ENCODE assay signal across 22 cellular contexts in the genomic region with DNA sequence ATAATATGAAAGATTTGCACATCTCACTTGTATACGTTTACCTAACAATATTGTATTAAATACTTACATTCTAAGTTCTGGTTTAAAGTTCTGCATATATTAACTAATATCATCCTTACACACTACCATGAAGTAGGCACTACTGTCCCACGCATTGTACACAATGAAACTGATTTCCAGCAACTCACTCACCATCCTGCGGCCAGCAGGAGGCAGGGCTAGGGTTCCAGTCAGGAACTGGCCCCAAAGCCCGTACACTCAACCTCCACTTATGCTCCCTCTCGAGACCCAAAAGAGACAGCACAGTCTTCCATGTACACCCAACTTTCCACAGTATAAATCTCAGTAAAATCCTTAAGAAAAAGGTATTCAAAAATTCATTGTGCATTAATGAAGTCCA. TPM values are rescaled to one million over a fixed set of nuclear protein-coding genes. Genes with fewer than 3 reads are reported as not detected.
A peak's percentile ranks its signal among the peaks of the same experiment; 100 is the strongest.
DNase-seq lines count a peak whose midpoint lies in the region; ATAC-seq and TF ChIP-seq lines count a peak whose summit lies in the region.
"Had no signal": no experiment of that assay in that cellular context is flagged by ENCODE, and none has a peak within 500 bp of the region (broad histone marks: within the 10 kb centered on the region; RNA-seq: fewer than 3 reads in every experiment).

No MANE protein-coding gene starts in this region.

- H3K4me2 ChIP-seq in H9 (ENCODE audit: insufficient read depth, insufficient read length, low read length), result no peak overlapping the region
- H3K4me2 ChIP-seq in GM23248 (ENCODE audit: unreplicated experiment), result no peak overlapping the region
- H3K4me2 ChIP-seq: A549; BLaER1 treated with 17β-estradiol and CSF1 and Interleukin-3, amounts not matched to agents 10 nM and 100 nM; KMS-11; SK-N-SH had no signal

- H2AK5ac ChIP-seq in H9 (ENCODE audit: insufficient read length, low read length), result no peak overlapping the region

- TF ChIP-seq CTCF in BE2C (IDR thresholded peaks at IDR 0.05; ENCODE audit: low read depth, low read length) (peak; percentile 40), H9 (conservative IDR thresholded peaks at IDR 0.05) (peak; percentile 50; the same call in 2 of the 3 replicates), WERI-Rb-1 (IDR thresholded peaks at IDR 0.05; ENCODE audit: low read depth, low read length) (peak; percentile 40), ascending aorta (IDR thresholded peaks at IDR 0.05) (no peak)

- no peak overlapping the region for H3K56ac ChIP-seq in H9 (ENCODE audit: insufficient read length, low read depth, low read length)

- H3K18ac ChIP-seq in H9 (ENCODE audit: insufficient read length, low read depth, low read length), result no peak overlapping the region

- H3K36me3 ChIP-seq in BE2C, result no peaks in the 10 kb centered on the region
- no peaks in the 10 kb centered on the region for H3K36me3 ChIP-seq in WERI-Rb-1
- H3K36me3 ChIP-seq in ascending aorta, result no peaks in the 10 kb centered on the region
- no peaks in the 10 kb centered on the region for H3K36me3 ChIP-seq in GM23248 (ENCODE audit: low read depth)
- H3K36me3 ChIP-seq: BLaER1 treated with 17β-estradiol and CSF1 and Interleukin-3, amounts not matched to agents 10 nM and 100 nM had no signal

- no peak overlapping the region for H2BK12ac ChIP-seq in H9 (ENCODE audit: insufficient read length, low read depth, low read length)

- H2BK20ac ChIP-seq in H9 (ENCODE audit: low read depth, low read length, poor library complexity, severe bottlenecking), result no peak overlapping the region

- H2BK15ac ChIP-seq in H9 (ENCODE audit: low read depth, low read length), result no peak overlapping the region

- H3K4me1 Mint-ChIP-seq in H9, result peaks cover under 1 to 3% of the 10 kb centered on the region in 2 experiments; a peak in 1 of 4 replicates
- H3K4me1 Mint-ChIP-seq: CD8-positive, alpha-beta memory T cell had no signal

- H3K9me3 ChIP-seq in BE2C (no peaks in the 10 kb centered on the region), H9 (ENCODE audit: control insufficient read depth, low read depth, low read length) (no peaks in the 10 kb centered on the region), WERI-Rb-1 (ENCODE audit: severe bottlenecking) (no peaks in the 10 kb centered on the region), ascending aorta (no peaks in the 10 kb centered on the region), GM23248 (ENCODE audit: low read depth) (no peaks in the 10 kb centered on the region)
- H3K9me3 ChIP-seq: A549; BLaER1 treated with 17β-estradiol and CSF1 and Interleukin-3, amounts not matched to agents 10 nM and 100 nM; SK-N-SH had no signal

- H3K27me3 Mint-ChIP-seq in H9 (ENCODE audit: low read depth), result peaks cover 2% of the 10 kb centered on the region; the same call in 1 of the 2 replicates

- H3T11ph ChIP-seq in H9 (ENCODE audit: low read length), result no peak overlapping the region

- no CpG with 5 or more reads among the region's 5 CpGs for WGBS in H9 (ENCODE audit: extremely low coverage, insufficient read length, low lambda C conversion rate)
- 27 to 33% methylated on average over 5 of the region's 5 CpGs for WGBS in GM23248 (ENCODE audit: low coverage in 1 of 2, low lambda C conversion rate in 2 of 2, missing lambda C conversion rate in 2 of 2), 2 experiments

- no peak overlapping the region for H3K4me3 Mint-ChIP-seq in H9

- H4K20me1 ChIP-seq in H9 (ENCODE audit: control insufficient read depth, insufficient read depth, insufficient read length), result no peaks in the 10 kb centered on the region
- H4K20me1 ChIP-seq in GM23248 (ENCODE audit: insufficient read depth), result no peaks in the 10 kb centered on the region
- H4K20me1 ChIP-seq: BLaER1 treated with 17β-estradiol and CSF1 and Interleukin-3, amounts not matched to agents 10 nM and 100 nM had no signal

- H4K91ac ChIP-seq in H9 (ENCODE audit: insufficient read length, low read depth, low read length), result no peak overlapping the region

- H3K27ac Mint-ChIP-seq in H9, result no peak overlapping the region
- H3K27ac Mint-ChIP-seq: CD8-positive, alpha-beta memory T cell had no signal

- H3F3A ChIP-seq in GM23248 (ENCODE audit: insufficient read depth), result no peaks in the 10 kb centered on the region

- H3K4ac ChIP-seq in H9 (ENCODE audit: low read depth, low read length), result no peak overlapping the region

- no peak overlapping the region for H3K9ac ChIP-seq in H9 (ENCODE audit: extremely low read depth, insufficient read length, low read length)
- H3K9ac ChIP-seq in GM23248, result no peak overlapping the region
- H3K9ac ChIP-seq: BLaER1 treated with 17β-estradiol and CSF1 and Interleukin-3, amounts not matched to agents 10 nM and 100 nM; KMS-11; SK-N-SH had no signal

- H3K27me3 ChIP-seq in BE2C, result no peaks in the 10 kb centered on the region
- no peaks in the 10 kb centered on the region for H3K27me3 ChIP-seq in H9 (ENCODE audit: insufficient read depth, low read length)
- no peaks in the 10 kb centered on the region for H3K27me3 ChIP-seq in WERI-Rb-1 (ENCODE audit: insufficient read depth, low read depth, severe bottlenecking)
- no peaks in the 10 kb centered on the region for H3K27me3 ChIP-seq in ascending aorta
- H3K27me3 ChIP-seq in GM23248 (replicated peaks; ENCODE audit: insufficient read depth), result no peaks in the 10 kb centered on the region
- H3K27me3 ChIP-seq: BLaER1 treated with 17β-estradiol and CSF1 and Interleukin-3, amounts not matched to agents 10 nM and 100 nM had no signal

- no peak overlapping the region for H4K5ac ChIP-seq in H9 (ENCODE audit: insufficient read length, low read depth, low read length)

- no peaks in the 10 kb centered on the region for H3K79me1 ChIP-seq in H9 (ENCODE audit: insufficient read depth, low read depth, low read length, poor library complexity, severe bottlenecking)

- no peak overlapping the region for H2BK120ac ChIP-seq in H9 (ENCODE audit: low read depth, low read length, poor library complexity, severe bottlenecking)

- no peak overlapping the region for H3K23ac ChIP-seq in H9 (ENCODE audit: insufficient read length, low read depth, low read length)

- no peak overlapping the region for H3K14ac ChIP-seq in H9 (ENCODE audit: insufficient read depth, low read length)

- H3K4me1 ChIP-seq in BE2C (peaks cover 40% of the 10 kb centered on the region), H9 (ENCODE audit: insufficient read depth, low read length) (no peaks in the 10 kb centered on the region), ascending aorta (no peaks in the 10 kb centered on the region), GM23248 (ENCODE audit: insufficient read depth) (no peaks in the 10 kb centered on the region)
- H3K4me1 ChIP-seq: A549; BLaER1 treated with 17β-estradiol and CSF1 and Interleukin-3, amounts not matched to agents 10 nM and 100 nM had no signal

- intact Hi-C loops in ascending aorta (cut with DNase I), result no loop called here

- H2BK5ac ChIP-seq in H9 (ENCODE audit: insufficient read length, low read length), result no peak overlapping the region

- H3K9me2 ChIP-seq in GM23248 (ENCODE audit: insufficient read depth), result no peaks in the 10 kb centered on the region
- H3K9me2 ChIP-seq: SK-N-SH had no signal

- H3K9me3 Mint-ChIP-seq in H9, result no peaks in the 10 kb centered on the region; a peak in 1 of 5 replicates

- H3K79me2 ChIP-seq in H9 (ENCODE audit: insufficient read depth, low read length) (no peaks in the 10 kb centered on the region), GM23248 (ENCODE audit: insufficient read depth) (no peaks in the 10 kb centered on the region)

- no peak for ATAC-seq in GM19397 (IDR thresholded peaks at IDR 0.05; ENCODE audit: unreplicated experiment)

- DNase-seq in BE2C, result no peak
- no peak for DNase-seq in H9
- no peak for DNase-seq in WERI-Rb-1
- DNase-seq in iPS-NIHi7 (ENCODE audit: extremely low spot score), result peak; percentile 45
- no peak for DNase-seq in ascending aorta (ENCODE audit: low spot score in 2 of 2)
- no peak for DNase-seq in GM23248
- no peak for DNase-seq in activated CD8-positive, alpha-beta memory T cell treated with anti-CD3 and anti-CD28 coated beads for 24 hours
- DNase-seq: CD8-positive, alpha-beta memory T cell; DMS79; NCI-H1436; NCI-H1930; NCI-H345; NCI-H526; NK-92 treated with Interleukin-12 subunit alpha and Interleukin-12 subunit beta, amount 100 ng/mL, for 24 hours; OCI-M1; Right ventricle myocardium superior; SK-N-SH had no signal

- H3K36me3 Mint-ChIP-seq in H9 (ENCODE audit: insufficient read depth in 1 of 3, low read depth in 3 of 3), result no peaks in the 10 kb centered on the region
- H3K36me3 Mint-ChIP-seq: CD8-positive, alpha-beta memory T cell had no signal

- H3K23me2 ChIP-seq in H9 (ENCODE audit: insufficient read length, low read depth, low read length, poor library complexity, severe bottlenecking), result no peaks in the 10 kb centered on the region

- H3K27ac ChIP-seq in H9 (ENCODE audit: insufficient read length, low read depth, low read length) (no peak overlapping the region), WERI-Rb-1 (no peak overlapping the region), ascending aorta (no peak overlapping the region), GM23248 (no peak overlapping the region)
- H3K27ac ChIP-seq: A549; BLaER1 treated with 17β-estradiol and CSF1 and Interleukin-3, amounts not matched to agents 10 nM and 100 nM; KMS-11 had no signal

- in situ Hi-C loops in GM23248 (cut with MboI), result no loop called here

- H3K4me3 ChIP-seq in BE2C (ENCODE audit: low read depth, low read length), result no peak overlapping the region
- H3K4me3 ChIP-seq in WERI-Rb-1 (ENCODE audit: low read depth, low read length), result no peak overlapping the region
- no peak overlapping the region for H3K4me3 ChIP-seq in ascending aorta
- H3K4me3 ChIP-seq in GM23248, result no peak overlapping the region
- H3K4me3 ChIP-seq: A549; BLaER1 treated with 17β-estradiol and CSF1 and Interleukin-3, amounts not matched to agents 10 nM and 100 nM had no signal

- H4K8ac ChIP-seq in H9 (replicated peaks; ENCODE audit: insufficient read length, low read depth, low read length), result no peak overlapping the region

- H2AFZ ChIP-seq in H9 (ENCODE audit: low read length) (no peak overlapping the region), GM23248 (no peak overlapping the region)

RNA-seq across cellular contexts. Expression of gene GRID1, which starts 41.4 kb away (rescaled TPM):
- polyA plus RNA-seq in BE2C (2012; ENCODE audit: insufficient read depth, insufficient read length, low read depth), result 55.8 TPM
- total RNA-seq in H9 (2021), result 0.35 TPM in 1 of 2 replicates, not detected in the other
- 1.4 TPM for total RNA-seq in ascending aorta
- total RNA-seq in GM23248 (2014; rRNA removed; shearing (Covaris generic)), result not detected in 2 replicates
- polyA plus RNA-seq in GM23248 (2016; fragmentation: Nextera tagmentation; extraction: Ambion mirVana), result not detected in 2 replicates
- total RNA-seq: CD8-positive, alpha-beta memory T cell; M059J had no signal
- polyA plus RNA-seq: CD8-positive, alpha-beta memory T cell had no signal

Comparison
In these comparisons a context has a peak if more than half of its experiments do, and no peak if none do; other contexts are left out.
1. CTCF ChIP-seq: peak in BE2C (single experiment), H9 (single experiment) and WERI-Rb-1 (single experiment); none in ascending aorta (0 of 3).